Comparison of ENCODE assay signal across 1 cellular context in genomic region chr5:177117441-177118045, GRCh38.
TF ChIP-seq lines count a peak whose summit lies in the region.

No MANE protein-coding gene starts in this region.

TF ChIP-seq in H1, 55 proteins besides CTCF, POLR2A, EP300 and RAD21:
- TF ChIP-seq HDAC6 (IDR thresholded peaks at IDR 0.05; ENCODE audit: low read depth, low read length) (no peak), FOSL1 (IDR thresholded peaks at IDR 0.05; ENCODE audit: insufficient read depth, low read depth, low read length) (no peak), CHD2 (IDR thresholded peaks at IDR 0.05; ENCODE audit: low read length) (no peak), EZH2 (IDR thresholded peaks at IDR 0.05; ENCODE audit: low read depth, low read length, severe bottlenecking) (no peak), CHD7 (IDR thresholded peaks at IDR 0.05; ENCODE audit: insufficient replicate concordance, low read length) (no peak), RXRA (IDR thresholded peaks at IDR 0.05; ENCODE audit: insufficient read depth, low read depth, low read length) (no peak)
